Comparison of ENCODE assay signal across 8 cellular contexts in the genomic region with DNA sequence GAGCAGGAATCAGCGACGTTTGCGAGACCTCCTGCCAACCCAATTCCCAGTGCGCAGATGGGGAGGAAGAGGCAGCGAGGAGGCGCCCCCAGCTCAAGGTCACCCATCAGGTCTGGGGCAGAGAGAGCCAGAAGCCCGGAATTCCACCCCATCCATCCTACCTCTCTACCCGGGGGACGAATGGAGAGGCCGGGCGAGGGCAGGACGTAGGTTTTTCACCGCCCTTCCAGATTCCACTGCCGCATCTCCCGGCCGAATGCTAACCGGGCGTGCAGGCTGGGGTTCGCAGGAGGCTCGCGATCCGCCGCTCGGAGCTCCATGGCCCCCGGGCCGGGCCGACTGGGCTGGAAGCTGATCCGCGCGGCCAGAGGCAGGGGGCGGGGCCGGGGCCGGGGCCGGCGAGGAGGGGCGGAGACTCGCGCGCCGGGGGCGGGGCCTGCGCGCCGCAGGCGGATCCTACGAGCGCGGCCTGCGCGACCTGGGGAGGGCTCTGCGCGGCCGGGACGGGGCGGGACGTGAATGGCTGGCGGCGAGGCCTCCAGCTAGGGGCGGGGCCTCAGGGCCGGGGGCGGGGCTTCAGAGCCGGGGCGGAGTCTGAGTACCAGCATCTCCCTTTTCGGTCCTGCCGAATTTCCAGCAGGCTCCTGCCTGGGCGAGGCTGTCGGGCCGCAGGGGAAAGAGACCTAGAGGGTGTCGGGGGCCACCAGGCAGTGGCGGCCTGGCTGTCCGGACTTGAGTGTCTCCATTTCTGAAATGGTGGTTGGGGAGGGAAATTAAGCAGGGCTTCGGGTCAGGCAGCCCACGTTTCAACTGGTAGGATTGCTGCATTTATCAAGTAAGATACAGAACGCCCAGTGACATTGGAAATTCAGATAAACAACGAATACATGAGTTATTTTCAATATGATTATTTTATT. TPM values are rescaled to one million over a fixed set of nuclear protein-coding genes. Genes with fewer than 3 reads are reported as not detected.
DNase-seq lines count a peak whose midpoint lies in the region; ATAC-seq and TF ChIP-seq lines count a peak whose summit lies in the region.

A gene with protein sequence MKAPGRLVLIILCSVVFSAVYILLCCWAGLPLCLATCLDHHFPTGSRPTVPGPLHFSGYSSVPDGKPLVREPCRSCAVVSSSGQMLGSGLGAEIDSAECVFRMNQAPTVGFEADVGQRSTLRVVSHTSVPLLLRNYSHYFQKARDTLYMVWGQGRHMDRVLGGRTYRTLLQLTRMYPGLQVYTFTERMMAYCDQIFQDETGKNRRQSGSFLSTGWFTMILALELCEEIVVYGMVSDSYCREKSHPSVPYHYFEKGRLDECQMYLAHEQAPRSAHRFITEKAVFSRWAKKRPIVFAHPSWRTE (minus strand): TSS at position 377 of the 917 bp plus-strand sequence. CDS start 622 bp downstream, outside the sequence.

- in situ Hi-C loops in ACHN (cut with HindIII; ENCODE audit: low pct_ligation_motif_present, low pct_unique_long_range_greater_than_20kb, low sequenced_read_pairs): no loop called here

- peaks cover 3% of the 10 kb centered on the region for H3K27me3 ChIP-seq in kidney epithelial cell (ENCODE audit: control insufficient read depth, insufficient read depth, low read length)

- no peaks in the 10 kb centered on the region for H3K36me3 ChIP-seq in kidney epithelial cell (ENCODE audit: control insufficient read depth, insufficient read depth, low read length)

- ATAC-seq in GM18909 (IDR thresholded peaks at IDR 0.05; ENCODE audit: poor library complexity, unreplicated experiment) (peak; percentile 78), HG03159 (IDR thresholded peaks at IDR 0.05; ENCODE audit: unreplicated experiment) (peak; percentile 71)

- H3K4me3 ChIP-seq in kidney epithelial cell (ENCODE audit: low read depth, low read length): peak within 1 kb of the TSS; percentile 64

- no peak for TF ChIP-seq CTCF in kidney epithelial cell (IDR thresholded peaks at IDR 0.05; ENCODE audit: insufficient read depth, low read length, poor library complexity, severe bottlenecking)

- DNase-seq in ACHN (peak; percentile 85), NCI-H446 treated with DMSO at 0.1 percent for 48 hours (lab: John Stamatoyannopoulos, UW) (peak; percentile 60), cerebellum (ENCODE audit: low spot score) (peak; percentile 100), kidney epithelial cell (ENCODE audit: low read depth) (no peak)
- DNase-seq in activated CD4-positive, alpha-beta T cell treated with anti-CD3 and anti-CD28 coated beads for 24 hours (ENCODE audit: low read depth in 2 of 2): peak; percentile 97 to 98
- peak; percentile 96 for DNase-seq in stimulated activated CD4-positive, alpha-beta T cell treated with anti-CD3 and anti-CD28 coated beads, Interleukin-15, amount 100 ng/mL, for 24 hours

RNA-seq across cellular contexts. Expression of the gene that starts here (rescaled TPM):
- total RNA-seq in cerebellum: 9.0 TPM
- 21.0 and 32.5 TPM in 2 replicates for total RNA-seq in kidney epithelial cell
